1 cellular context compared by ENCODE assay signal in genomic region chr11:67345247-67345948, GRCh38.
TF ChIP-seq lines count a peak whose summit lies in the region.

No MANE protein-coding gene starts in this region.

TF ChIP-seq in GM12878, 131 proteins besides CTCF, POLR2A, EP300 and RAD21:
- peak; percentile 45; the same call in 1 of the 2 replicates for TF ChIP-seq RELB (IDR thresholded peaks at IDR 0.05; ENCODE audit: low read depth)
- TF ChIP-seq ESRRA (IDR thresholded peaks at IDR 0.05; ENCODE audit: low read length), result no peak
- TF ChIP-seq NR2F1 (conservative IDR thresholded peaks at IDR 0.05), result peak; percentile 65
- TF ChIP-seq DPF2 (IDR thresholded peaks at IDR 0.05), result peak; percentile 46; the same call in 1 of the 2 replicates
- TF ChIP-seq IKZF2 (IDR thresholded peaks at IDR 0.05), result peak; percentile 23 to 46; a peak in 2 of 4 replicates
- TF ChIP-seq PAX5 (IDR thresholded peaks at IDR 0.05; ENCODE audit: borderline replicate concordance, low read depth, low read length), result peak; percentile 43; the same call in 1 of the 2 replicates
- TF ChIP-seq WRNIP1 (IDR thresholded peaks at IDR 0.05; ENCODE audit: borderline replicate concordance, low read depth, low read length), result 0 out of 2 replicates have a peak, but pooled peaks have one; percentile 13
- TF ChIP-seq, protein P1, sequence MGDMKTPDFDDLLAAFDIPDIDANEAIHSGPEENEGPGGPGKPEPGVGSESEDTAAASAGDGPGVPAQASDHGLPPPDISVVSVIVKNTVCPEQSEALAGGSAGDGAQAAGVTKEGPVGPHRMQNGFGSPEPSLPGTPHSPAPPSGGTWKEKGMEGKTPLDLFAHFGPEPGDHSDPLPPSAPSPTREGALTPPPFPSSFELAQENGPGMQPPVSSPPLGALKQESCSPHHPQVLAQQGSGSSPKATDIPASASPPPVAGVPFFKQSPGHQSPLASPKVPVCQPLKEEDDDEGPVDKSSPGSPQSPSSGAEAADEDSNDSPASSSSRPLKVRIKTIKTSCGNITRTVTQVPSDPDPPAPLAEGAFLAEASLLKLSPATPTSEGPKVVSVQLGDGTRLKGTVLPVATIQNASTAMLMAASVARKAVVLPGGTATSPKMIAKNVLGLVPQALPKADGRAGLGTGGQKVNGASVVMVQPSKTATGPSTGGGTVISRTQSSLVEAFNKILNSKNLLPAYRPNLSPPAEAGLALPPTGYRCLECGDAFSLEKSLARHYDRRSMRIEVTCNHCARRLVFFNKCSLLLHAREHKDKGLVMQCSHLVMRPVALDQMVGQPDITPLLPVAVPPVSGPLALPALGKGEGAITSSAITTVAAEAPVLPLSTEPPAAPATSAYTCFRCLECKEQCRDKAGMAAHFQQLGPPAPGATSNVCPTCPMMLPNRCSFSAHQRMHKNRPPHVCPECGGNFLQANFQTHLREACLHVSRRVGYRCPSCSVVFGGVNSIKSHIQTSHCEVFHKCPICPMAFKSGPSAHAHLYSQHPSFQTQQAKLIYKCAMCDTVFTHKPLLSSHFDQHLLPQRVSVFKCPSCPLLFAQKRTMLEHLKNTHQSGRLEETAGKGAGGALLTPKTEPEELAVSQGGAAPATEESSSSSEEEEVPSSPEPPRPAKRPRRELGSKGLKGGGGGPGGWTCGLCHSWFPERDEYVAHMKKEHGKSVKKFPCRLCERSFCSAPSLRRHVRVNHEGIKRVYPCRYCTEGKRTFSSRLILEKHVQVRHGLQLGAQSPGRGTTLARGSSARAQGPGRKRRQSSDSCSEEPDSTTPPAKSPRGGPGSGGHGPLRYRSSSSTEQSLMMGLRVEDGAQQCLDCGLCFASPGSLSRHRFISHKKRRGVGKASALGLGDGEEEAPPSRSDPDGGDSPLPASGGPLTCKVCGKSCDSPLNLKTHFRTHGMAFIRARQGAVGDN (IDR thresholded peaks at IDR 0.05), result peak; percentile 57; the same call in 1 of the 2 replicates
- TF ChIP-seq MYC (IDR thresholded peaks at IDR 0.05; ENCODE audit: insufficient read depth, insufficient read length, insufficient replicate concordance, low read length, severe bottlenecking), result no peak
- peak; percentile 38 for TF ChIP-seq MEF2B (IDR thresholded peaks at IDR 0.05; ENCODE audit: partially characterized antibody, poor library complexity, severe bottlenecking)
- TF ChIP-seq ZBED1 (IDR thresholded peaks at IDR 0.05; ENCODE audit: borderline replicate concordance), result no peak
- no peak for TF ChIP-seq ASH2L (IDR thresholded peaks at IDR 0.05; ENCODE audit: borderline replicate concordance, low read depth)
- TF ChIP-seq, protein P2, sequence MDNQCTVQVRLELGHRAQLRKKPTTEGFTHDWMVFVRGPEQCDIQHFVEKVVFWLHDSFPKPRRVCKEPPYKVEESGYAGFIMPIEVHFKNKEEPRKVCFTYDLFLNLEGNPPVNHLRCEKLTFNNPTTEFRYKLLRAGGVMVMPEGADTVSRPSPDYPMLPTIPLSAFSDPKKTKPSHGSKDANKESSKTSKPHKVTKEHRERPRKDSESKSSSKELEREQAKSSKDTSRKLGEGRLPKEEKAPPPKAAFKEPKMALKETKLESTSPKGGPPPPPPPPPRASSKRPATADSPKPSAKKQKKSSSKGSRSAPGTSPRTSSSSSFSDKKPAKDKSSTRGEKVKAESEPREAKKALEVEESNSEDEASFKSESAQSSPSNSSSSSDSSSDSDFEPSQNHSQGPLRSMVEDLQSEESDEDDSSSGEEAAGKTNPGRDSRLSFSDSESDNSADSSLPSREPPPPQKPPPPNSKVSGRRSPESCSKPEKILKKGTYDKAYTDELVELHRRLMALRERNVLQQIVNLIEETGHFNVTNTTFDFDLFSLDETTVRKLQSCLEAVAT (IDR thresholded peaks at IDR 0.05), result no peak
- TF ChIP-seq GATAD2B (conservative IDR thresholded peaks at IDR 0.05; ENCODE audit: low read depth), result peak; percentile 43; the same call in 1 of the 2 replicates
- no peak for TF ChIP-seq IRF5 (IDR thresholded peaks at IDR 0.05; ENCODE audit: borderline replicate concordance)
- peak; percentile 51 for TF ChIP-seq NBN (IDR thresholded peaks at IDR 0.05)
- TF ChIP-seq CHD2 (IDR thresholded peaks at IDR 0.05; ENCODE audit: borderline replicate concordance, low read depth, low read length), result peak; percentile 11; the same call in 1 of the 2 replicates
- TF ChIP-seq ATF7 (IDR thresholded peaks at IDR 0.05; ENCODE audit: low read depth), result 0 out of 2 replicates have a peak, but pooled peaks have one; percentile 33
- peak; percentile 56 for TF ChIP-seq IKZF1 (conservative IDR thresholded peaks at IDR 0.05)
- TF ChIP-seq, protein P3, sequence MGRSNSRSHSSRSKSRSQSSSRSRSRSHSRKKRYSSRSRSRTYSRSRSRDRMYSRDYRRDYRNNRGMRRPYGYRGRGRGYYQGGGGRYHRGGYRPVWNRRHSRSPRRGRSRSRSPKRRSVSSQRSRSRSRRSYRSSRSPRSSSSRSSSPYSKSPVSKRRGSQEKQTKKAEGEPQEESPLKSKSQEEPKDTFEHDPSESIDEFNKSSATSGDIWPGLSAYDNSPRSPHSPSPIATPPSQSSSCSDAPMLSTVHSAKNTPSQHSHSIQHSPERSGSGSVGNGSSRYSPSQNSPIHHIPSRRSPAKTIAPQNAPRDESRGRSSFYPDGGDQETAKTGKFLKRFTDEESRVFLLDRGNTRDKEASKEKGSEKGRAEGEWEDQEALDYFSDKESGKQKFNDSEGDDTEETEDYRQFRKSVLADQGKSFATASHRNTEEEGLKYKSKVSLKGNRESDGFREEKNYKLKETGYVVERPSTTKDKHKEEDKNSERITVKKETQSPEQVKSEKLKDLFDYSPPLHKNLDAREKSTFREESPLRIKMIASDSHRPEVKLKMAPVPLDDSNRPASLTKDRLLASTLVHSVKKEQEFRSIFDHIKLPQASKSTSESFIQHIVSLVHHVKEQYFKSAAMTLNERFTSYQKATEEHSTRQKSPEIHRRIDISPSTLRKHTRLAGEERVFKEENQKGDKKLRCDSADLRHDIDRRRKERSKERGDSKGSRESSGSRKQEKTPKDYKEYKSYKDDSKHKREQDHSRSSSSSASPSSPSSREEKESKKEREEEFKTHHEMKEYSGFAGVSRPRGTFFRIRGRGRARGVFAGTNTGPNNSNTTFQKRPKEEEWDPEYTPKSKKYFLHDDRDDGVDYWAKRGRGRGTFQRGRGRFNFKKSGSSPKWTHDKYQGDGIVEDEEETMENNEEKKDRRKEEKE (IDR thresholded peaks at IDR 0.05), result no peak
TF ChIP-seq in GM12878: peak in this region for 13.
